8 cellular contexts compared by ENCODE assay signal in the genomic region with DNA sequence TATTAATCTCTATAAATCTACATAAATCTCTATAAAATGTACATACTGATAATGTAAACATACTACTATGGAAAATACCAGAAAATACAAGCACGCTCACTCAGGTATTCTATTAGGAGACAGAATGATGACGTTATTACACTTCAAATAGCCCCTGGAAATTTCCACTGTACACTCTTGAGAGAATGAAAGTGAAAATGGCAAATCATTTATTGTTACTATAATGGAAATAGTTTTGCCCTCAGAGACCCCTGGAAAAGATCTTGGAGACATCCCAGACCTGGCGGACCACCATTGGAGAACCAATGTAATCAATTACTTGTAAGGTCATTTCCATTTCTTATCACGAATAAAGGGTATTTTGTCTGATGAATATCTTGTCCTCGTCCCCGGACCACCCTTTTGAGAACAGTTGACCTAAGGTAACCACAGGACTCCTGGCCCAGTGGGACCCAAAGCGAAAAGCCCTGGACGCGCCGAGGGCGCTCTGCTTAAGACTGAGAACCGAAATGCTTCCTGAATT. TPM values are rescaled to one million over a fixed set of nuclear protein-coding genes. Genes with fewer than 3 reads are reported as not detected.
DNase-seq lines count a peak whose midpoint lies in the region; ATAC-seq, FAIRE-seq and TF ChIP-seq lines count a peak whose summit lies in the region.

No MANE protein-coding gene starts in this region.

- TF ChIP-seq POLR2A in esophagus squamous epithelium (IDR thresholded peaks at IDR 0.05) (no peak), ovary (IDR thresholded peaks at IDR 0.05) (no peak), H54 (IDR thresholded peaks at IDR 0.05; ENCODE audit: low read depth, low read length) (no peak)

- intact Hi-C loops in heart right ventricle (cut with DNase I): no loop called here
- intact Hi-C loops in left ventricle myocardium superior (cut with micrococcal nuclease): no loop called here
- intact Hi-C loops in esophagus squamous epithelium (cut with DNase I): no loop called here
- intact Hi-C loops in ovary (cut with DNase I): no loop called here

- H3K4me1 ChIP-seq in heart right ventricle (peaks cover 0 to 19% (median 9%) of the 10 kb centered on the region in 9 donors), esophagus squamous epithelium (peaks cover 0 to 51% (median 0%) of the 10 kb centered on the region in 3 donors), ovary (ENCODE audit: insufficient read depth) (no peaks in the 10 kb centered on the region)

- H3K4me3 ChIP-seq in heart right ventricle (peak overlapping the region; percentile 42 to 78 (median 62)), esophagus squamous epithelium (peak overlapping the region; percentile 67 to 88 (median 79)), ovary (peak overlapping the region; percentile 43)

- no peak for FAIRE-seq in H54 (lab: Jason Lieb, UNC)

- DNase-seq in heart right ventricle (no peak), left ventricle myocardium superior (no peak), RWPE1 (ENCODE audit: low spot score) (no peak), esophagus squamous epithelium (lab: John Stamatoyannopoulos, UW) (no peak), ovary (no peak), H54 (ENCODE audit: insufficient read length, low spot score) (no peak), COR-L47 (lab: John Stamatoyannopoulos, UW) (no peak)

- 11 to 15% methylated on average over 12 of the region's 12 CpGs for WGBS in heart right ventricle, 2 donors
- 4 to 6% methylated on average over 6 to 10 of the region's 12 CpGs for WGBS in esophagus squamous epithelium, 2 donors
- WGBS in ovary, 3 donors: 4 to 6% (median 4%) methylated on average over 12 of the region's 12 CpGs

- POLR2A ChIA-PET in RWPE1 (lab: Yijun Ruan, JAX; ENCODE audit: low non-redundant PET): no interaction called here

- no peak for TF ChIP-seq EP300 in ovary (IDR thresholded peaks at IDR 0.05)

- H3K27me3 ChIP-seq in heart right ventricle: peaks cover 0 to 29% (median 18%) of the 10 kb centered on the region in 7 donors
- H3K27me3 ChIP-seq in esophagus squamous epithelium: peaks cover 0 to 17% (median 0%) of the 10 kb centered on the region in 4 donors
- H3K27me3 ChIP-seq in ovary: no peaks in the 10 kb centered on the region

- no peaks in the 10 kb centered on the region for H3K9me3 ChIP-seq in heart right ventricle
- H3K9me3 ChIP-seq in esophagus squamous epithelium: no peaks in the 10 kb centered on the region
- H3K9me3 ChIP-seq in ovary: no peaks in the 10 kb centered on the region

- TF ChIP-seq CTCF in heart right ventricle (IDR thresholded peaks at IDR 0.05) (no peak), RWPE1 (conservative IDR thresholded peaks at IDR 0.05; ENCODE audit: low read depth) (no peak), esophagus squamous epithelium (IDR thresholded peaks at IDR 0.05) (no peak), ovary (IDR thresholded peaks at IDR 0.05) (no peak)

- H3K36me3 ChIP-seq in heart right ventricle (no peaks in the 10 kb centered on the region), esophagus squamous epithelium (peaks cover 0 to 24% (median 0%) of the 10 kb centered on the region in 3 donors), ovary (no peaks in the 10 kb centered on the region)

- H3K27ac ChIP-seq in heart right ventricle (peak overlapping the region in 3 of 10 donors; percentile 4 to 79 (median 26)), RWPE1 (peak overlapping the region; percentile 51), esophagus squamous epithelium (peak overlapping the region; percentile 87 to 96 (median 95)), ovary (no peak overlapping the region)

- peak in 1 of 8 donors; percentile 52 for ATAC-seq in heart right ventricle
- no peak for ATAC-seq in left ventricle myocardium superior
- peak; percentile 41 for ATAC-seq in HG02870 (IDR thresholded peaks at IDR 0.05; ENCODE audit: unreplicated experiment)

- CTCF ChIA-PET in RWPE1 (lab: Yijun Ruan, JAX): interaction anchor here (0.9 kb wide), 1 partner anchor 22 kb away, joined by 4 read pairs; no protein-coding TSS in a partner anchor

RNA-seq across cellular contexts. Expression of a gene that starts 0.5 kb away (rescaled TPM):
- total RNA-seq in heart right ventricle (1 to 10 TPM in 1 of 10 donors, under 1 TPM in 8, not detected in 1; 0.08 to 1.3 (median 0.32) TPM), left ventricle myocardium superior (0.62 TPM), esophagus squamous epithelium (10 to 100 TPM; 31.7 to 60.1 (median 45.1) TPM), ovary (1 to 10 TPM in 2 of 7 donors, under 1 TPM in 5; 0.20 to 6.5 (median 0.48) TPM)
- polyA plus RNA-seq in heart right ventricle (under 1 TPM; 0.14 to 0.80 TPM), ovary (1 to 10 TPM in 1 of 2 donors, under 1 TPM in 1; 0.17 to 1.1 TPM)

RNA-seq across cellular contexts. Expression of a gene that starts 34.8 kb away (rescaled TPM):
- not detected for total RNA-seq in heart right ventricle
- under 1 TPM in 1 of 2 donors, not detected in 1; 0.01 TPM for polyA plus RNA-seq in heart right ventricle
- not detected for total RNA-seq in left ventricle myocardium superior
- total RNA-seq in esophagus squamous epithelium: under 1 TPM in 1 of 4 donors, not detected in 3; 0.18 TPM
- total RNA-seq in ovary: 1 to 10 TPM in 3 of 7 donors, under 1 TPM in 4; 0.23 to 1.6 (median 0.98) TPM
- polyA plus RNA-seq in ovary: 1 to 10 TPM in 1 of 2 donors, under 1 TPM in 1; 0.28 to 1.5 TPM

Comparison
In these comparisons a context has a peak if more than half of its experiments do, and no peak if none do; other contexts are left out.
1. H3K27ac ChIP-seq: peak in RWPE1 (single experiment) and esophagus squamous epithelium (4 of 4); none in ovary (0 of 2).
2. RNA of a gene that starts 0.5 kb away (total RNA-seq): 31.7 to 60.1 TPM in esophagus squamous epithelium; 0.62 TPM in left ventricle myocardium superior (single experiment), 0.20 to 6.5 TPM in ovary and 0.08 to 1.3 TPM in heart right ventricle; every median in the first group is over 4 times any median in the second.
3. Peak in every context shown above with its lines, with median percentiles within 50 percentile points of each other: H3K4me3 ChIP-seq.